ENCODE assay signal across 8 cellular contexts in genomic region chr1:212630159-212630900, GRCh38. TPM values are rescaled to one million over a fixed set of nuclear protein-coding genes. Genes with fewer than 3 reads are reported as not detected.
DNase-seq lines count a peak whose midpoint lies in the region; FAIRE-seq and TF ChIP-seq lines count a peak whose summit lies in the region.

No MANE protein-coding gene starts in this region.

- peaks cover 12% of the 10 kb centered on the region for H3K9me3 Mint-ChIP-seq in MCF 10A (ENCODE audit: unreplicated experiment)

- peaks cover 13% of the 10 kb centered on the region for H3K27me3 Mint-ChIP-seq in MCF 10A (ENCODE audit: insufficient read depth, unreplicated experiment)

- H3K36me3 ChIP-seq in MG63 (no peaks in the 10 kb centered on the region), kidney (ENCODE audit: control insufficient read depth in 1 of 2, insufficient read depth in 2 of 2, low read length in 2 of 2) (no peaks in the 10 kb centered on the region)

- POLR2A ChIA-PET in HEK293T (lab: Yijun Ruan, JAX) (no interaction called here), MCF 10A (lab: Yijun Ruan, JAX) (interaction anchor here (0.6 kb wide), 1 partner anchor 160 kb away, joined by 4 read pairs; no protein-coding TSS in a partner anchor)

- TF ChIP-seq CTCF in MCF 10A (IDR thresholded peaks at IDR 0.05; ENCODE audit: unreplicated experiment): peak; percentile 99
- peak; percentile 85 for TF ChIP-seq CTCF in kidney (IDR thresholded peaks at IDR 0.05; ENCODE audit: borderline replicate concordance, extremely low read depth, insufficient read depth)

- CTCF ChIA-PET in HEK293T (lab: Yijun Ruan, JAX): interaction anchor here (0.6 kb wide), 3 partner anchors 57 to 877 kb away, joined by 3 read pairs; no protein-coding TSS in a partner anchor
- CTCF ChIA-PET in MCF 10A (lab: Yijun Ruan, JAX): interaction anchor here (0.6 to 3.1 kb wide), 34 partner anchors 10 to 1939 kb away, joined by 3 to 32 read pairs (median 4); partner anchors contain the start of gene ATF3

- H3K27ac Mint-ChIP-seq in MCF 10A (ENCODE audit: low read depth, unreplicated experiment): no peak overlapping the region

- no peak overlapping the region for H3K9ac ChIP-seq in kidney (ENCODE audit: low read length in 2 of 2)

- H3K9me3 ChIP-seq in MG63 (no peaks in the 10 kb centered on the region), kidney (ENCODE audit: control insufficient read depth in 1 of 2, low read length in 2 of 2) (no peaks in the 10 kb centered on the region)

- no peak overlapping the region for H3K27ac ChIP-seq in kidney (ENCODE audit: low read depth in 2 of 2, low read length in 2 of 2)

- H3K27me3 ChIP-seq in MG63: peaks cover 6% of the 10 kb centered on the region

- no peaks in the 10 kb centered on the region for H3K4me1 Mint-ChIP-seq in MCF 10A (ENCODE audit: insufficient read depth, unreplicated experiment)

- H3K4me1 ChIP-seq in kidney (ENCODE audit: control insufficient read depth in 1 of 2, insufficient read depth in 1 of 2, low read depth in 1 of 2, low read length in 2 of 2): no peaks in the 10 kb centered on the region

- intact Hi-C loops in MCF 10A (cut with micrococcal nuclease) (loop anchor here (1.0 kb wide), 1 partner anchor 153 kb away; no protein-coding TSS in a partner anchor), kidney (cut with DNase I) (no loop called here)

- BruUV-seq in MCF 10A (replicated peaks; lab: Mats Ljungman, UMichigan): no TSS peak

- H3K4me3 ChIP-seq in MG63 (no peak overlapping the region), kidney (ENCODE audit: low read length in 2 of 2) (no peak overlapping the region)

- DNase-seq in NCI-H2171 treated with DMSO at 0.1 percent for 48 hours (lab: John Stamatoyannopoulos, UW): peak; percentile 34
- DNase-seq in NCI-H2171 (lab: John Stamatoyannopoulos, UW): no peak
- peak; percentile 89 for DNase-seq in HEK293T (ENCODE audit: extremely low spot score)
- peak; percentile 62 for DNase-seq in MG63
- peak; percentile 72 for DNase-seq in UCSD-AML1 (lab: John Stamatoyannopoulos, UW; ENCODE audit: unreplicated experiment)
- DNase-seq in MCF 10A (ENCODE audit: unreplicated experiment): peak; percentile 79
- peak; percentile 80 for DNase-seq in kidney
- DNase-seq in stimulated activated CD4-positive, alpha-beta T cell treated with anti-CD3 and anti-CD28 coated beads, Interleukin-4, amount 100 ng/mL, for 24 hours: peak; percentile 69

- H3K4me3 Mint-ChIP-seq in MCF 10A (ENCODE audit: unreplicated experiment): no peak overlapping the region

- no peak for FAIRE-seq in kidney (lab: Jason Lieb, UNC)

- peaks cover 7% of the 10 kb centered on the region for H3K36me3 Mint-ChIP-seq in MCF 10A (ENCODE audit: insufficient read depth, unreplicated experiment)

TF ChIP-seq in HEK293T, 16 proteins besides CTCF, POLR2A, EP300 and RAD21:
- TF ChIP-seq BHLHE40 (IDR thresholded peaks at IDR 0.05; ENCODE audit: borderline replicate concordance): no peak
- no peak for TF ChIP-seq PKNOX1 (IDR thresholded peaks at IDR 0.05)
- no peak for TF ChIP-seq ZNF384 (IDR thresholded peaks at IDR 0.05)
- no peak for TF ChIP-seq HDGF (IDR thresholded peaks at IDR 0.05; ENCODE audit: borderline replicate concordance)
- no peak for TF ChIP-seq SP1 (IDR thresholded peaks at IDR 0.05)
- TF ChIP-seq LEF1 (IDR thresholded peaks at IDR 0.05; ENCODE audit: borderline replicate concordance): no peak
- no peak for TF ChIP-seq NFRKB (IDR thresholded peaks at IDR 0.05)
- TF ChIP-seq FOXA1 (IDR thresholded peaks at IDR 0.05): no peak
- TF ChIP-seq TARDBP (IDR thresholded peaks at IDR 0.05): no peak
- no peak for TF ChIP-seq SUZ12 (IDR thresholded peaks at IDR 0.05)
TF ChIP-seq in HEK293T: peak in this region for 0.

RNA-seq across cellular contexts. Expression of gene ATF3, which starts 21.8 kb away (rescaled TPM):
- 0.99 and 7.4 TPM in 2 replicates for total RNA-seq in MG63 (2014; rRNA removed; shearing (Covaris generic); ENCODE audit: low replicate concordance)
- total RNA-seq in MCF 10A (2022) (85.3 and 114 TPM in 2 replicates), kidney (12.8 TPM)
- 14.6 TPM for polyA plus RNA-seq in kidney (ENCODE audit: insufficient read depth, low read depth, low replicate concordance)
